In the genomic region with DNA sequence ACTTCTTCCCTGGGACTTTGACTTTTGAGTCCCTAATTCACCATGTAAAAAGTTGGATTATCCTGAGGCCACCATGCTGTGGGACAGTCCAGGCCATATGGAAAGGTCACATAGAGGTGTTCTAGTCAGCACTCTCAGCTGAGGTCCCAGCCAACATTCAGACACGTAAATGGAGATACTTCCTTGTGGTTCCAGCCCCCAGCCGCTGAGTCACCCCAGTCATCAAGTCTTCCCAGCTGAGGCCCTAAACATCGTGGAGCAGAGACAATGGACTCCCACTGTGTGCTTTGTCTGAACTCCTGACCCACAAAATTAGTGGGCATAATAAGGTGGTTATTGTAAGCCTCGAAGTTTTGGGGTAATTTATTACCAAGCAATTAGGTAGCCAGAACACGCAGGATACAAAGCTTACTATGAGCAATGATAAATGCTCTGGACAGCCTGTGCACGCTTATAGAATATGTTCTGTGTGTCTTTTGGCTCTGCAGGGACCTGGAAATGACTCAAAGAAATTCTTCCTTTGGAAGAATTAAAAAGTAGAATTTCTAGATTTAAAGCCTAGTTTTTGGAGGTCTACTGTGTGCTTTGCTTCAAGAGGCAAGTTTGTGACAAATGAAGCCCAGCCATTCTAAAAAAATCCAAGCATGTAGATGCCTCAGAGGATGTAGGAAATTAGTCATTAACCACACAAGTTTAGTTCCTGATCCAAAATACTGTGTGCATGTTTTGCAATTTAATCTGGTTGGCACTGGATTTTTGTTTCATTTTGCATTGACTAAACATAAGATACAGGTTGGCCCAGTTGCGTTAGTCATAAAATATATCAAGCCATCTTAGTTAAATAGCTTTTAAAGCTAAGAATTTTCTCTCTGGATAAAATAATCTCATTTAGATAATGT, we compare ENCODE assay signal across 8 cellular contexts. TPM values are rescaled to one million over a fixed set of nuclear protein-coding genes. Genes with fewer than 3 reads are reported as not detected.
DNase-seq lines count a peak whose midpoint lies in the region; ATAC-seq and TF ChIP-seq lines count a peak whose summit lies in the region.

No MANE protein-coding gene starts in this region.

- H3K27ac ChIP-seq in RWPE2 (ENCODE audit: poor library complexity, severe bottlenecking) (peak overlapping the region; percentile 97), spleen (peak overlapping the region in 4 of 8 donors; percentile 37 to 66 (median 46))

- WGBS in spleen, 5 donors, result 31 to 50% (median 41%) methylated on average over 6 to 7 of the region's 7 CpGs

- H3K4me1 ChIP-seq in RWPE2 (ENCODE audit: insufficient read depth, poor library complexity, severe bottlenecking) (peaks cover 23% of the 10 kb centered on the region), spleen (peaks cover 0 to 13% (median 2%) of the 10 kb centered on the region in 6 donors)

- no peaks in the 10 kb centered on the region for H3K36me3 Mint-ChIP-seq in effector memory CD8-positive, alpha-beta T cell (ENCODE audit: insufficient read depth)
- H3K36me3 Mint-ChIP-seq in osteocyte (ENCODE audit: unreplicated experiment) (no peaks in the 10 kb centered on the region), progenitor cell of endocrine pancreas (ENCODE audit: insufficient read depth) (no peaks in the 10 kb centered on the region)

- H3K4me1 Mint-ChIP-seq in effector memory CD8-positive, alpha-beta T cell (ENCODE audit: low read depth in 2 of 2), result no peaks in the 10 kb centered on the region
- peaks cover 17% of the 10 kb centered on the region for H3K4me1 Mint-ChIP-seq in osteocyte (ENCODE audit: unreplicated experiment)
- H3K4me1 Mint-ChIP-seq in progenitor cell of endocrine pancreas (ENCODE audit: low read depth), result no peaks in the 10 kb centered on the region

- DNase-seq in ELF-1 (ENCODE audit: low read depth, low spot score) (peak; percentile 54), RWPE2 (ENCODE audit: low spot score) (peak; percentile 64), osteocyte (ENCODE audit: extremely low spot score, unreplicated experiment) (no peak), progenitor cell of endocrine pancreas (ENCODE audit: low spot score, unreplicated experiment) (no peak), spleen (no peak), NCI-H1436 (lab: John Stamatoyannopoulos, UW) (no peak)
- DNase-seq in effector memory CD8-positive, alpha-beta T cell, result no peak

- H3K4me3 Mint-ChIP-seq in effector memory CD8-positive, alpha-beta T cell, result no peak overlapping the region
- H3K4me3 Mint-ChIP-seq in osteocyte (ENCODE audit: unreplicated experiment) (no peak overlapping the region), progenitor cell of endocrine pancreas (ENCODE audit: low read depth) (no peak overlapping the region)

- peak; percentile 60 for ATAC-seq in HG02852 (IDR thresholded peaks at IDR 0.05; ENCODE audit: unreplicated experiment)
- ATAC-seq in RWPE2 (ENCODE audit: low read depth), result peak; percentile 83
- ATAC-seq in effector memory CD8-positive, alpha-beta T cell (replicated peaks), result peak; percentile 33

- peak overlapping the region in 1 of 2 donors; percentile 41 for H3K27ac Mint-ChIP-seq in effector memory CD8-positive, alpha-beta T cell
- peak overlapping the region; percentile 77 for H3K27ac Mint-ChIP-seq in osteocyte (ENCODE audit: unreplicated experiment)
- no peak overlapping the region for H3K27ac Mint-ChIP-seq in progenitor cell of endocrine pancreas

- H3K9me3 Mint-ChIP-seq in effector memory CD8-positive, alpha-beta T cell, result no peaks in the 10 kb centered on the region
- H3K9me3 Mint-ChIP-seq in osteocyte (ENCODE audit: unreplicated experiment) (peaks cover 7% of the 10 kb centered on the region), progenitor cell of endocrine pancreas (ENCODE audit: low read depth) (peaks cover 13% of the 10 kb centered on the region)

- TF ChIP-seq CTCF in RWPE2 (IDR thresholded peaks at IDR 0.05; ENCODE audit: poor library complexity, severe bottlenecking), result no peak
- no peak for TF ChIP-seq CTCF in osteocyte (IDR thresholded peaks at IDR 0.05)
- no peak for TF ChIP-seq CTCF in progenitor cell of endocrine pancreas (IDR thresholded peaks at IDR 0.05; ENCODE audit: unreplicated experiment)
- no peak for TF ChIP-seq CTCF in spleen (IDR thresholded peaks at IDR 0.05 in 8 of 11, conservative IDR thresholded peaks at IDR 0.05 in 3 of 11)

- H3K36me3 ChIP-seq in RWPE2 (ENCODE audit: low read depth) (no peaks in the 10 kb centered on the region), spleen (no peaks in the 10 kb centered on the region)

- H3K27me3 ChIP-seq in RWPE2 (ENCODE audit: insufficient read depth, poor library complexity, severe bottlenecking) (no peaks in the 10 kb centered on the region), spleen (replicated peaks in 1 of 7) (no peaks in the 10 kb centered on the region)

- no peak for TF ChIP-seq POLR2A in spleen (IDR thresholded peaks at IDR 0.05)

- H3K27me3 Mint-ChIP-seq in effector memory CD8-positive, alpha-beta T cell, result no peaks in the 10 kb centered on the region
- H3K27me3 Mint-ChIP-seq in osteocyte (ENCODE audit: unreplicated experiment), result no peaks in the 10 kb centered on the region
- no peaks in the 10 kb centered on the region for H3K27me3 Mint-ChIP-seq in progenitor cell of endocrine pancreas

- H3K4me3 ChIP-seq in RWPE2 (ENCODE audit: severe bottlenecking) (no peak overlapping the region), spleen (peak overlapping the region in 1 of 8 donors; percentile 16)

- intact Hi-C loops in spleen (cut with DNase I; ENCODE audit: low total_unique reads), result no loop called here

- no peaks in the 10 kb centered on the region for H3K9me3 ChIP-seq in RWPE2 (ENCODE audit: severe bottlenecking)
- H3K9me3 ChIP-seq in spleen, result no peaks in the 10 kb centered on the region

RNA-seq across cellular contexts. Expression of a gene that starts 33.3 kb away (rescaled TPM):
- total RNA-seq in osteocyte, result 1.2 and 1.4 TPM in 2 replicates
- total RNA-seq in progenitor cell of endocrine pancreas, result 9.5 and 11.1 TPM in 2 replicates
- 10 to 100 TPM in 6 of 7 donors, 1 to 10 TPM in 1; 9.3 to 25.2 (median 12.9) TPM for total RNA-seq in spleen
- polyA plus RNA-seq in spleen, result 1 to 10 TPM; 3.2 to 4.6 (median 4.6) TPM

RNA-seq across cellular contexts. Expression of a gene that starts 44.7 kb away (rescaled TPM):
- 15.0 and 15.7 TPM in 2 replicates for total RNA-seq in osteocyte
- total RNA-seq in progenitor cell of endocrine pancreas, result 9.3 and 9.7 TPM in 2 replicates
- total RNA-seq in spleen, result 10 to 100 TPM; 16.8 to 26.5 (median 18.6) TPM
- polyA plus RNA-seq in spleen, result 1 to 10 TPM; 6.8 to 9.3 (median 8.7) TPM

Comparison
In these comparisons a context has a peak if more than half of its experiments do, and no peak if none do; other contexts are left out.
1. DNase-seq: peak in ELF-1 (single experiment) and RWPE2 (single experiment); none in effector memory CD8-positive, alpha-beta T cell (0 of 3), osteocyte (single experiment), progenitor cell of endocrine pancreas (single experiment), spleen (single experiment) and NCI-H1436 (single experiment).
2. ATAC-seq: peak in every context shown above with its lines; median percentile 83 in RWPE2; 60 in HG02852; 33 in effector memory CD8-positive, alpha-beta T cell.